In genomic region chr3:40580494-40581091, GRCh38 we compare ENCODE assay signal across 8 cellular contexts. TPM values are rescaled to one million over a fixed set of nuclear protein-coding genes. Genes with fewer than 3 reads are reported as not detected.
DNase-seq lines count a peak whose midpoint lies in the region; ATAC-seq, FAIRE-seq and TF ChIP-seq lines count a peak whose summit lies in the region.

No MANE protein-coding gene starts in this region.

- no peak overlapping the region for H3K4me3 ChIP-seq in gastroesophageal sphincter
- no peak overlapping the region for H3K4me3 ChIP-seq in trophoblast cell (ENCODE audit: low read depth, low read length)

- H3K27me3 ChIP-seq in gastroesophageal sphincter: no peaks in the 10 kb centered on the region
- no peaks in the 10 kb centered on the region for H3K27me3 ChIP-seq in trophoblast cell (ENCODE audit: insufficient read depth, low read length)

- no peak overlapping the region for H3K27ac ChIP-seq in gastroesophageal sphincter
- no peak overlapping the region for H3K27ac ChIP-seq in trophoblast cell (ENCODE audit: low read depth, low read length)

- no peak overlapping the region for H3K23ac ChIP-seq in trophoblast cell (ENCODE audit: low read length)

- no peak for TF ChIP-seq POLR2A in gastroesophageal sphincter (IDR thresholded peaks at IDR 0.05)

- H4K91ac ChIP-seq in trophoblast cell (ENCODE audit: low read depth, low read length): no peak overlapping the region

- H3K18ac ChIP-seq in trophoblast cell (ENCODE audit: low read length): no peak overlapping the region

- peak; percentile 43 for ATAC-seq in GM19025 (IDR thresholded peaks at IDR 0.05; ENCODE audit: low read depth, unreplicated experiment)
- ATAC-seq in gastroesophageal sphincter: peak; percentile 47

- no peak overlapping the region for H4K12ac ChIP-seq in trophoblast cell (ENCODE audit: low read depth, low read length)

- no peak for TF ChIP-seq EP300 in gastroesophageal sphincter (IDR thresholded peaks at IDR 0.05)

- H4K8ac ChIP-seq in trophoblast cell (ENCODE audit: low read depth, low read length): no peak overlapping the region

- H3K4me1 ChIP-seq in gastroesophageal sphincter (peaks cover 0 to 15% (median 12%) of the 10 kb centered on the region in 3 donors), trophoblast cell (ENCODE audit: control insufficient read depth in 1 of 2, insufficient read depth in 2 of 2, low read length in 2 of 2) (peaks cover 3 to 18% of the 10 kb centered on the region in 2 experiments)

- peak; percentile 78 to 92 (median 86) for TF ChIP-seq CTCF in gastroesophageal sphincter (IDR thresholded peaks at IDR 0.05)

- no peak overlapping the region for H3K9ac ChIP-seq in trophoblast cell (ENCODE audit: low read length)

- H3K4ac ChIP-seq in trophoblast cell (ENCODE audit: low read depth, low read length): no peak overlapping the region

- WGBS in gastroesophageal sphincter (ENCODE audit: low coverage in 1 of 2), 2 donors: 0% methylated on average over 2 of the region's 2 CpGs; no CpG with 5 or more reads in 1 of the 2 donors
- no CpG with 5 or more reads among the region's 2 CpGs for WGBS in trophoblast cell (ENCODE audit: extremely low coverage, insufficient coverage, insufficient read length)

- H3K79me2 ChIP-seq in trophoblast cell (ENCODE audit: control insufficient read depth, insufficient read depth, low read length, poor library complexity): no peaks in the 10 kb centered on the region

- H3K79me1 ChIP-seq in trophoblast cell (ENCODE audit: low read length): no peaks in the 10 kb centered on the region

- H2BK120ac ChIP-seq in trophoblast cell (ENCODE audit: insufficient read depth, low read length, poor library complexity): no peak overlapping the region

- DNase-seq in C1 segment of cervical spinal cord (lab: John Stamatoyannopoulos, UW) (peak in 11 of 14 donors; percentile 2 to 77 (median 22)), Kasumi-1 (lab: John Stamatoyannopoulos, UW) (peak; percentile 63 to 74), SHP77 (lab: John Stamatoyannopoulos, UW) (peak; percentile 43 to 46), trophoblast cell (peak; percentile 68 to 85), urothelium cell line (ENCODE audit: low spot score) (peak; percentile 71)
- peak; percentile 27 for DNase-seq in activated effector memory CD4-positive, alpha-beta T cell treated with Interleukin-2 at 50 U/mL for 16 hours

- no peaks in the 10 kb centered on the region for H3K9me3 ChIP-seq in gastroesophageal sphincter
- H3K9me3 ChIP-seq in trophoblast cell (ENCODE audit: insufficient read depth, low read depth, low read length): no peaks in the 10 kb centered on the region

- no peak overlapping the region for H2AFZ ChIP-seq in trophoblast cell (ENCODE audit: insufficient read depth, low read length, poor library complexity)

- no peaks in the 10 kb centered on the region for H3K36me3 ChIP-seq in gastroesophageal sphincter
- no peaks in the 10 kb centered on the region for H3K36me3 ChIP-seq in trophoblast cell (ENCODE audit: control insufficient read depth in 1 of 2, insufficient read depth in 2 of 2, low read length in 2 of 2)

- no peak overlapping the region for H2BK5ac ChIP-seq in trophoblast cell (ENCODE audit: low read depth, low read length, poor library complexity)

- no peak overlapping the region for H2BK12ac ChIP-seq in trophoblast cell (ENCODE audit: low read length)

- H3K14ac ChIP-seq in trophoblast cell (ENCODE audit: low read length): no peak overlapping the region

- H2AK5ac ChIP-seq in trophoblast cell (ENCODE audit: low read length): no peak overlapping the region

- FAIRE-seq in urothelium cell line (lab: Jason Lieb, UNC): peak; percentile 77

- no peak overlapping the region for H3K4me2 ChIP-seq in trophoblast cell (ENCODE audit: low read length)

RNA-seq across cellular contexts. Expression of gene ZNF621, which starts 55.8 kb away (rescaled TPM):
- total RNA-seq in gastroesophageal sphincter: 10 to 100 TPM; 10.9 to 28.3 (median 18.6) TPM
- polyA plus RNA-seq in trophoblast cell (2013): 15.0 and 15.4 TPM in 2 replicates

Comparison
In these comparisons a context has a peak if more than half of its experiments do, and no peak if none do; other contexts are left out.
1. DNase-seq: peak in every context shown above with its lines; median percentile 76 in trophoblast cell; 71 in urothelium cell line; 68 in Kasumi-1; 44 in SHP77; 27 in activated effector memory CD4-positive, alpha-beta T cell treated with Interleukin-2 at 50 U/mL for 16 hours; 22 in C1 segment of cervical spinal cord.